Comparison of ENCODE assay signal across 10 cellular contexts in the genomic region with DNA sequence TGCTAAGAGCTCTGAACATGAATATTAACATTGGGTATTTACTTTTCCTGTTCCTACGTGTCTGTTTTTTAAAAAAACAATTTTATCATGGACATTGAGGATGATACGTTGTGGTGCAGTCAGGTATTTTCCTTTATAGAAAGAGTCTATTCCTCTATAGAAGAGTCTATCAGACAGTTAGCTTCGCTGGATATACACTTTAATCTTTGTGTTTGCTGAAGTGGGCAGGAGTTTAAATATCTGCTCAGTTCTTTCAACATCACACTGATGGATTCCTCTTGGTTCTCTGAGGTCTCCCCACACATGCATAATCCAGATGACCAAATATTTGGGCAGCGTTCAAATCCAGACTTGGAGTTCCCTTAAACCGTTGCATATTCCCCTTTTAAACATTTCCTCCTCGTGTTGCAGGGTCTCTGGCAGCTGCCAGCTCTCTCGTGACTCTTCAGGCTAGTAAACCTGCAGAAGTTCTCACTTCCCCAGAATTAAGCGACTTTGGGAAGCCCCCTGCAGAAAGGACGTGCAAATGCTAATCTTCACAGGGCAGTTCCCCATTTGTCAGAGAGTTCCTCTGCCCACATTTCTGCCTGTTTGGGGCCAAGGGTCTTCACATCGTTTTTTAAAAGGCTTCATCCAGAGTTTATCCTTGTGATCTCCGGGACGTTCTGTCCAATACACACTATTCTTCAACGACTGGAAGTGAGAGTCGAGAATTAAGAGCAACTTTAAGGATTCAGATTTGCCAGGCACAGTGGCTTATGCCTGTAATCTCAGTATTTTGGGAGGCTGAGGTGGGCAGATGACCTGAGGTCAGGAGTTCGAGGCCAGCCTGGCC. TPM values are rescaled to one million over a fixed set of nuclear protein-coding genes. Genes with fewer than 3 reads are reported as not detected.
A peak's percentile ranks its signal among the peaks of the same experiment; 100 is the strongest.
DNase-seq lines count a peak whose midpoint lies in the region; ATAC-seq, FAIRE-seq and TF ChIP-seq lines count a peak whose summit lies in the region.
"Had no signal": no experiment of that assay in that cellular context is flagged by ENCODE, and none has a peak within 500 bp of the region (broad histone marks: within the 10 kb centered on the region; RNA-seq: fewer than 3 reads in every experiment).

No MANE protein-coding gene starts in this region.

- no peak for TF ChIP-seq POLR2A in erythroblast (IDR thresholded peaks at IDR 0.05; ENCODE audit: low read length)

- no peaks in the 10 kb centered on the region for H3K9me3 ChIP-seq in naive thymus-derived CD4-positive, alpha-beta T cell (ENCODE audit: control insufficient read depth in 2 of 3, low read length in 3 of 3)

- H3K4me3 ChIP-seq in naive thymus-derived CD4-positive, alpha-beta T cell (ENCODE audit: low read length) = no peak overlapping the region

- H3K4me1 ChIP-seq in naive thymus-derived CD4-positive, alpha-beta T cell (ENCODE audit: control insufficient read depth in 2 of 2, insufficient read depth in 2 of 2, low read length in 2 of 2) = no peaks in the 10 kb centered on the region

- DNase-seq in naive thymus-derived CD4-positive, alpha-beta T cell = no peak
- DNase-seq in urothelium cell line (ENCODE audit: low spot score) (no peak), erythroblast (lab: John Stamatoyannopoulos, UW) (no peak), AML-193 (lab: John Stamatoyannopoulos, UW) (no peak)
- no peak for DNase-seq in stimulated activated CD4-positive, alpha-beta T cell treated with anti-CD3 and anti-CD28 coated beads, Interleukin-4, amount 100 ng/mL, for 4 hours
- DNase-seq: NCI-H1417 had no signal

- no peaks in the 10 kb centered on the region for H3K36me3 Mint-ChIP-seq in naive thymus-derived CD4-positive, alpha-beta T cell

- no peak for FAIRE-seq in urothelium cell line (lab: Jason Lieb, UNC)

- H3K4me1 Mint-ChIP-seq in naive thymus-derived CD4-positive, alpha-beta T cell = peaks cover 0 to 8% (median 0%) of the 10 kb centered on the region in 7 donors

- H3K36me3 ChIP-seq in naive thymus-derived CD4-positive, alpha-beta T cell (ENCODE audit: control insufficient read depth in 2 of 3, insufficient read depth in 3 of 3, low read length in 3 of 3) = no peaks in the 10 kb centered on the region

- H3K9me3 Mint-ChIP-seq in naive thymus-derived CD4-positive, alpha-beta T cell = no peaks in the 10 kb centered on the region

- peak; percentile 64 for ATAC-seq in GM18867 (IDR thresholded peaks at IDR 0.05; ENCODE audit: unreplicated experiment)
- peak; percentile 91 for ATAC-seq in GM21825 (IDR thresholded peaks at IDR 0.05; ENCODE audit: unreplicated experiment)
- ATAC-seq in HG03558 (IDR thresholded peaks at IDR 0.05; ENCODE audit: extremely low read depth, unreplicated experiment) = peak; percentile 36
- peak; percentile 71 for ATAC-seq in naive thymus-derived CD4-positive, alpha-beta T cell

- POLR2A ChIA-PET in naive thymus-derived CD4-positive, alpha-beta T cell (lab: Charles Lee) = no interaction called here

- no peak overlapping the region for H3K4me3 Mint-ChIP-seq in naive thymus-derived CD4-positive, alpha-beta T cell
- H3K4me3 Mint-ChIP-seq: nephron had no signal

- intact Hi-C loops in naive thymus-derived CD4-positive, alpha-beta T cell (cut with micrococcal nuclease) = no loop called here

- H3K27me3 Mint-ChIP-seq in naive thymus-derived CD4-positive, alpha-beta T cell = peaks cover 2 to 19% (median 7%) of the 10 kb centered on the region in 5 donors

- no peak overlapping the region for H3K27ac Mint-ChIP-seq in naive thymus-derived CD4-positive, alpha-beta T cell
- H3K27ac Mint-ChIP-seq: nephron had no signal

- H3K27me3 ChIP-seq in naive thymus-derived CD4-positive, alpha-beta T cell (ENCODE audit: control insufficient read depth in 2 of 2, insufficient read depth in 2 of 2, low read length in 2 of 2) = no peaks in the 10 kb centered on the region

- CTCF ChIA-PET in naive thymus-derived CD4-positive, alpha-beta T cell (lab: Charles Lee) = no interaction called here

- H3K27ac ChIP-seq in naive thymus-derived CD4-positive, alpha-beta T cell (ENCODE audit: low read depth, low read length) = no peak overlapping the region

RNA-seq across cellular contexts. Expression of gene DHRSX, which starts 20.5 kb away (rescaled TPM):
- total RNA-seq in naive thymus-derived CD4-positive, alpha-beta T cell = 10 to 100 TPM; 15.6 to 26.2 (median 20.4) TPM
- polyA plus RNA-seq in naive thymus-derived CD4-positive, alpha-beta T cell = 10 to 100 TPM; 15.0 to 16.2 TPM

RNA-seq across cellular contexts. Expression of gene ZBED1, which starts 20.5 kb away (rescaled TPM):
- 10 to 100 TPM; 23.7 to 37.0 (median 27.4) TPM for total RNA-seq in naive thymus-derived CD4-positive, alpha-beta T cell
- 10 to 100 TPM; 33.3 to 44.3 TPM for polyA plus RNA-seq in naive thymus-derived CD4-positive, alpha-beta T cell

Comparison
In these comparisons a context has a peak if more than half of its experiments do, and no peak if none do; other contexts are left out.
1. ATAC-seq: peak in every context shown above with its lines; median percentile 91 in GM21825; 71 in naive thymus-derived CD4-positive, alpha-beta T cell; 64 in GM18867; 36 in HG03558.